Comparison of ENCODE assay signal across 20 cellular contexts in genomic region chr9:86488794-86489193, GRCh38.
"Had no signal": no experiment of that assay in that cellular context is flagged by ENCODE, and none has a peak within 500 bp of the region (broad histone marks: within the 10 kb centered on the region; RNA-seq: fewer than 3 reads in every experiment).

No MANE protein-coding gene starts in this region.

- H2AFZ ChIP-seq: parathyroid adenoma had no signal

- DNase-seq: activated CD4-positive, alpha-beta T cell treated with anti-CD3 and anti-CD28 coated beads, Interleukin-2, amount 50 U/mL, for 4 hours; activated naive CD4-positive, alpha-beta T cell treated with Interleukin-2 at 50 U/mL for 16 hours; activated T-cell treated with anti-CD3 and anti-CD28 coated beads for 4 hours; anterior cingulate cortex; cortex of kidney; effector CD4-positive, alpha-beta T cell; esophagus squamous epithelium; hypothalamus; immature natural killer cell; lower lobe of right lung; sigmoid colon; spleen; stimulated activated CD4-positive, alpha-beta T cell treated with anti-CD3 and anti-CD28 coated beads, Interleukin-1b, Interleukin-23, amount 100 ng/mL, for 48 hours; substantia nigra; SW 1271 had no signal

- H3K9ac ChIP-seq: parathyroid adenoma had no signal

- ATAC-seq: activated CD4-positive, CD25-positive, alpha-beta regulatory T cell treated with anti-CD3 and anti-CD28 coated beads, Interleukin-2, amount 50 U/mL, for 24 hours; lower lobe of right lung; stimulated activated memory B cell treated with anti-CD40 and anti-IgM and Interleukin-4, amounts not matched to agents 10 μg/mL and 1 μg/mL and 100 μg/mL, for 72 hours had no signal

- H3K9me3 ChIP-seq: esophagus squamous epithelium, lower lobe of right lung, neutrophil, sigmoid colon, spleen, tibial nerve had no signal

- H3K36me3 ChIP-seq: esophagus squamous epithelium, lower lobe of right lung, neutrophil, sigmoid colon, spleen, tibial nerve had no signal

- H3K27me3 ChIP-seq: esophagus squamous epithelium, neutrophil, sigmoid colon, spleen, tibial nerve had no signal

- H3K4me1 ChIP-seq: esophagus squamous epithelium, lower lobe of right lung, parathyroid adenoma, spleen, tibial nerve had no signal

- H3K4me3 ChIP-seq: esophagus squamous epithelium, lower lobe of right lung, sigmoid colon, spleen, tibial nerve had no signal

- H3K27ac ChIP-seq: esophagus squamous epithelium, lower lobe of right lung, neutrophil, parathyroid adenoma, sigmoid colon, spleen, tibial nerve had no signal
